ENCODE assay signal across 17 cellular contexts in the genomic region with DNA sequence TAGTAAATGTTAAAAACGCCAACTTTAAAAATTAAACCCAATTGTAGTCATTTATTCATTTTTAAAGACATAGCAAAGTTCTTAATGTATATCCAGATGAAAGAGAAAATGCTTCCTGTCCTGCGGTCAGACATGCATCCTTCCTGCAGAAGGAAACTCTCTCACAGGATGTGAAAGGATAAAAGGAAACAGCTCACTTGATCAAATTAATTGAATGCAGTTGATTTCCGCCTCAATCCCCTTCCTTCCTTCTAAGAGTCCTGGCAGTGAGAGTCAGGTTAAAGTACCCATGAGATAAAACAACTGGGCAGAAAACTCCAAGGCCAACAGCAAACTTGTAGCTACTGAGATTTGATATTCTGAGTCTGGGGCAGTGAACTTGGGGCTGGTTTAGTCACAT. TPM values are rescaled to one million over a fixed set of nuclear protein-coding genes. Genes with fewer than 3 reads are reported as not detected.
DNase-seq lines count a peak whose midpoint lies in the region; ATAC-seq, FAIRE-seq and TF ChIP-seq lines count a peak whose summit lies in the region.
"Had no signal": no experiment of that assay in that cellular context is flagged by ENCODE, and none has a peak within 500 bp of the region (broad histone marks: within the 10 kb centered on the region; RNA-seq: fewer than 3 reads in every experiment).

No MANE protein-coding gene starts in this region.

- no peaks in the 10 kb centered on the region for H3K9me2 ChIP-seq in GM23248 (ENCODE audit: insufficient read depth)

- H3K79me2 ChIP-seq in GM23248 (ENCODE audit: insufficient read depth) (no peaks in the 10 kb centered on the region), astrocyte (ENCODE audit: insufficient read depth, low read length) (no peaks in the 10 kb centered on the region)

- H3K27me3 Mint-ChIP-seq in astrocyte (ENCODE audit: low read depth, unreplicated experiment) (peaks cover 7% of the 10 kb centered on the region), mesothelial cell of epicardium (ENCODE audit: low read depth) (no peaks in the 10 kb centered on the region)
- H3K27me3 Mint-ChIP-seq: activated CD4-positive, alpha-beta memory T cell treated with anti-CD3 and anti-CD28 coated beads for 36 hours had no signal

- H4K20me1 ChIP-seq in BLaER1 treated with 17β-estradiol and CSF1 and Interleukin-3, amounts not matched to agents 10 nM and 100 nM: no peaks in the 10 kb centered on the region
- H4K20me1 ChIP-seq in GM23248 (ENCODE audit: insufficient read depth) (no peaks in the 10 kb centered on the region), astrocyte (ENCODE audit: insufficient read depth, low read length) (no peaks in the 10 kb centered on the region)

- peak overlapping the region in 6 of 11 experiments; percentile 18 to 58 (median 44); a peak in 9 of 22 replicates for H3K9ac ChIP-seq in BLaER1 treated with 17β-estradiol and CSF1 and Interleukin-3, amounts not matched to agents 10 nM and 100 nM
- no peak overlapping the region; the same call in 1 of the 2 replicates for H3K9ac ChIP-seq in GM23248
- peak overlapping the region; percentile 67 for H3K9ac ChIP-seq in astrocyte (ENCODE audit: low read length)

- no peaks in the 10 kb centered on the region for H3K9me3 Mint-ChIP-seq in astrocyte (ENCODE audit: unreplicated experiment)
- no peaks in the 10 kb centered on the region for H3K9me3 Mint-ChIP-seq in mesothelial cell of epicardium
- H3K9me3 Mint-ChIP-seq: activated CD4-positive, alpha-beta memory T cell treated with anti-CD3 and anti-CD28 coated beads for 36 hours had no signal

- peak overlapping the region in 4 of 10 experiments; percentile 4 to 41 (median 14); a peak in 6 of 20 replicates for H3K4me3 ChIP-seq in BLaER1 treated with 17β-estradiol and CSF1 and Interleukin-3, amounts not matched to agents 10 nM and 100 nM
- no peak overlapping the region for H3K4me3 ChIP-seq in GM23248
- H3K4me3 ChIP-seq in astrocyte (ENCODE audit: insufficient read depth, low read depth, low read length): no peak overlapping the region
- H3K4me3 ChIP-seq: SJCRH30 had no signal

- no peak for TF ChIP-seq CTCF in astrocyte (IDR thresholded peaks at IDR 0.05; ENCODE audit: insufficient read depth, low read depth, low read length)
- TF ChIP-seq CTCF in mesothelial cell of epicardium (IDR thresholded peaks at IDR 0.05; ENCODE audit: unreplicated experiment): no peak

- H3K27ac Mint-ChIP-seq in astrocyte (ENCODE audit: unreplicated experiment) (no peak overlapping the region), mesothelial cell of epicardium (peak overlapping the region; percentile 58)
- H3K27ac Mint-ChIP-seq: activated CD4-positive, alpha-beta memory T cell treated with anti-CD3 and anti-CD28 coated beads for 36 hours had no signal

- 95 to 97% methylated on average over 3 of the region's 3 CpGs for WGBS in GM23248 (ENCODE audit: low coverage in 1 of 2, low lambda C conversion rate in 2 of 2, missing lambda C conversion rate in 2 of 2), 2 experiments

- H3K4me1 ChIP-seq in BLaER1 treated with 17β-estradiol and CSF1 and Interleukin-3, amounts not matched to agents 10 nM and 100 nM: peaks cover 30 to 52% (median 46%) of the 10 kb centered on the region in 10 experiments
- H3K4me1 ChIP-seq in GM23248 (ENCODE audit: insufficient read depth): peaks cover 45% of the 10 kb centered on the region
- peaks cover 42% of the 10 kb centered on the region for H3K4me1 ChIP-seq in astrocyte (ENCODE audit: insufficient read depth, low read length)
- H3K4me1 ChIP-seq: SJCRH30 had no signal

- H3K4me3 Mint-ChIP-seq in astrocyte (ENCODE audit: unreplicated experiment) (no peak overlapping the region), mesothelial cell of epicardium (no peak overlapping the region)
- H3K4me3 Mint-ChIP-seq: activated CD4-positive, alpha-beta memory T cell treated with anti-CD3 and anti-CD28 coated beads for 36 hours had no signal

- H3K9me3 ChIP-seq in BLaER1 treated with 17β-estradiol and CSF1 and Interleukin-3, amounts not matched to agents 10 nM and 100 nM (replicated peaks in 1 of 11): peaks cover 0 to 5% (median 0%) of the 10 kb centered on the region in 11 experiments; a peak in 2 of 22 replicates
- H3K9me3 ChIP-seq in GM23248 (ENCODE audit: low read depth): no peaks in the 10 kb centered on the region
- H3K9me3 ChIP-seq in astrocyte (ENCODE audit: insufficient read depth, low read depth, low read length): no peaks in the 10 kb centered on the region
- H3K9me3 ChIP-seq: SJCRH30 had no signal

- H2AFZ ChIP-seq in GM23248 (no peak overlapping the region), astrocyte (ENCODE audit: low read depth, low read length) (peak overlapping the region; percentile 25)

- no peak for ATAC-seq in GM19328 (IDR thresholded peaks at IDR 0.05; ENCODE audit: unreplicated experiment)

- H3F3A ChIP-seq in GM23248 (ENCODE audit: insufficient read depth): peaks cover 26% of the 10 kb centered on the region

- in situ Hi-C loops in GM23248 (cut with MboI): no loop called here

- peak; percentile 39 for FAIRE-seq in astrocyte (lab: Jason Lieb, UNC)
- FAIRE-seq: frontal cortex, TTC549 had no signal

- no peaks in the 10 kb centered on the region for H3K36me3 ChIP-seq in BLaER1 treated with 17β-estradiol and CSF1 and Interleukin-3, amounts not matched to agents 10 nM and 100 nM
- H3K36me3 ChIP-seq in GM23248 (ENCODE audit: low read depth) (no peaks in the 10 kb centered on the region), astrocyte (ENCODE audit: insufficient read depth, low read length) (no peaks in the 10 kb centered on the region)
- H3K36me3 ChIP-seq: SJCRH30 had no signal

- H3K36me3 Mint-ChIP-seq in astrocyte (ENCODE audit: low read depth, unreplicated experiment) (no peaks in the 10 kb centered on the region), mesothelial cell of epicardium (no peaks in the 10 kb centered on the region)
- H3K36me3 Mint-ChIP-seq: activated CD4-positive, alpha-beta memory T cell treated with anti-CD3 and anti-CD28 coated beads for 36 hours had no signal

- peak; percentile 10 for DNase-seq in GM23248
- no peak for DNase-seq in astrocyte (ENCODE audit: low read depth)
- DNase-seq in mesothelial cell of epicardium (ENCODE audit: low spot score in 2 of 2, unreplicated experiment in 2 of 2): no peak
- no peak for DNase-seq in stimulated activated CD4-positive, alpha-beta T cell treated with anti-CD3 and anti-CD28 coated beads, Interleukin-2, amount 100 ng/mL, for 48 hours
- DNase-seq in NCI-H1694 (lab: John Stamatoyannopoulos, UW): no peak
- DNase-seq in KG1 (lab: John Stamatoyannopoulos, UW): no peak
- DNase-seq: left cardiac atrium; NCI-H2029 treated with DMSO at 0.1 percent for 48 hours; NCI-H526 treated with DMSO at 0.1 percent for 48 hours; stimulated activated CD4-positive, alpha-beta T cell treated with anti-CD3 and anti-CD28 coated beads, Interleukin-4, amount 100 ng/mL, for 4 hours; stimulated activated CD8-positive, alpha-beta memory T cell treated with anti-CD3 and anti-CD28 coated beads, Interleukin-4, amount 100 ng/mL, for 48 hours had no signal

- peak overlapping the region; percentile 57 to 91 (median 86) for H3K4me2 ChIP-seq in BLaER1 treated with 17β-estradiol and CSF1 and Interleukin-3, amounts not matched to agents 10 nM and 100 nM
- H3K4me2 ChIP-seq in GM23248 (ENCODE audit: unreplicated experiment): no peak overlapping the region
- peak overlapping the region; percentile 71 for H3K4me2 ChIP-seq in astrocyte (ENCODE audit: low read length)

- no peaks in the 10 kb centered on the region for H3K27me3 ChIP-seq in BLaER1 treated with 17β-estradiol and CSF1 and Interleukin-3, amounts not matched to agents 10 nM and 100 nM
- H3K27me3 ChIP-seq in GM23248 (replicated peaks; ENCODE audit: insufficient read depth) (no peaks in the 10 kb centered on the region), astrocyte (ENCODE audit: insufficient read depth, low read length) (no peaks in the 10 kb centered on the region)
- H3K27me3 ChIP-seq: SJCRH30 had no signal

- peak overlapping the region in 8 of 11 experiments; percentile 15 to 77 (median 58); a peak in 15 of 22 replicates for H3K27ac ChIP-seq in BLaER1 treated with 17β-estradiol and CSF1 and Interleukin-3, amounts not matched to agents 10 nM and 100 nM
- H3K27ac ChIP-seq in GM23248 (0 out of 2 replicates have a peak overlapping the region, but pooled peaks have one; percentile 91), astrocyte (ENCODE audit: low read depth, low read length) (peak overlapping the region; percentile 93)
- H3K27ac ChIP-seq: SJCRH30 had no signal

- peaks cover 17% of the 10 kb centered on the region for H3K4me1 Mint-ChIP-seq in astrocyte (ENCODE audit: low read depth, unreplicated experiment)
- H3K4me1 Mint-ChIP-seq in mesothelial cell of epicardium: peaks cover 34% of the 10 kb centered on the region

RNA-seq across cellular contexts. Expression of a gene that starts 38.5 kb away (rescaled TPM):
- total RNA-seq in GM23248 (2014; rRNA removed; shearing (Covaris generic)): 26.7 and 30.4 TPM in 2 replicates
- 70.3 and 76.6 TPM in 2 replicates for polyA plus RNA-seq in GM23248 (2016; fragmentation: Nextera tagmentation; extraction: Ambion mirVana)
- 53.5 and 59.2 TPM in 2 replicates for total RNA-seq in astrocyte
- total RNA-seq in mesothelial cell of epicardium: 64.9 to 71.8 TPM (median 66.9 TPM) in 3 replicates

RNA-seq across cellular contexts. Expression of a gene that starts 38.7 kb away (rescaled TPM):
- total RNA-seq in GM23248 (2014; rRNA removed; shearing (Covaris generic)): 0.43 and 1.4 TPM in 2 replicates
- 0.45 and 0.71 TPM in 2 replicates for polyA plus RNA-seq in GM23248 (2016; fragmentation: Nextera tagmentation; extraction: Ambion mirVana)
- total RNA-seq in astrocyte (0.72 and 0.93 TPM in 2 replicates), mesothelial cell of epicardium (2.0 to 2.6 TPM (median 2.2 TPM) in 3 replicates)
